13 cellular contexts compared by ENCODE assay signal in the genomic region with DNA sequence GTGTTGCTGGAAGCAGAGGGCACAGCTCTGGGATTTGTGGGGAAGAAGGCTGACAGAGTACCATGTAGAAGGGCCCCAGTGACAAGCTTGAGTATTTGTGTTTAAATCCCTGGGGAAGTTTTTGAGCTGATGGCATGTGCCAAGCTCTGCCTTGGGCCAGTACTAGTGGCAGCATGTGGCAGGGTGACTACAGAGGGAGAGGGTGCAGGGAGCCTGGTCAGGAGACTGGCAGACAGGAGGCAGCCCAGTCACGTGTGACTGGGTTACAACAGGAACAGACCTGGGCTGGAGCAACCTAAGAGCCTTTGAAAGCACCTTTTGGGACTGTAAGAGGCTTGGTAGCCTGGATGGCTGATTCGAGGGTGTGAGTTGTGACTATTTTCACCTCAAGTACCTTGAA.
DNase-seq lines count a peak whose midpoint lies in the region; ATAC-seq lines count a peak whose summit lies in the region.
"Had no signal": no experiment of that assay in that cellular context is flagged by ENCODE, and none has a peak within 500 bp of the region (broad histone marks: within the 10 kb centered on the region; RNA-seq: fewer than 3 reads in every experiment).

No MANE protein-coding gene starts in this region.

- H3K4me2 ChIP-seq in neuronal stem cell (ENCODE audit: insufficient read depth, low read length, poor library complexity, severe bottlenecking) = no peak overlapping the region

- H3K79me1 ChIP-seq in neuronal stem cell (ENCODE audit: low read depth, low read length) = no peaks in the 10 kb centered on the region

- no peaks in the 10 kb centered on the region for H3K27me3 ChIP-seq in neuronal stem cell (ENCODE audit: control insufficient read depth in 3 of 3, insufficient read depth in 3 of 3, low read depth in 1 of 3, low read length in 3 of 3)

- H2AK5ac ChIP-seq in neuronal stem cell (ENCODE audit: low read depth, low read length) = no peak overlapping the region

- no peak overlapping the region for H4K91ac ChIP-seq in neuronal stem cell (ENCODE audit: low read depth, low read length, poor library complexity)

- no peak overlapping the region for H3K9ac ChIP-seq in neuronal stem cell (ENCODE audit: low read depth, low read length, poor library complexity)

- H2BK120ac ChIP-seq in neuronal stem cell (ENCODE audit: low read depth, low read length) = no peak overlapping the region

- intact Hi-C loops in left ventricle myocardium superior (cut with micrococcal nuclease) = no loop called here
- intact Hi-C loops in cardiac septum (cut with DNase I) = no loop called here

- H3K4me1 ChIP-seq in neuronal stem cell (ENCODE audit: control insufficient read depth in 2 of 2, insufficient read depth in 1 of 2, low read depth in 1 of 2, low read length in 2 of 2) = peaks cover 11 to 19% of the 10 kb centered on the region in 2 donors
- H3K4me1 ChIP-seq: HAP-1 had no signal

- no peak overlapping the region for H2BK12ac ChIP-seq in neuronal stem cell (ENCODE audit: low read length)

- DNase-seq in DMS79 (lab: John Stamatoyannopoulos, UW) (peak; percentile 31), DMS79 treated with DMSO at 0.1 percent for 48 hours (lab: John Stamatoyannopoulos, UW) (no peak), left ventricle myocardium superior (peak; percentile 47), cardiac septum (ENCODE audit: low spot score) (no peak), neuronal stem cell (ENCODE audit: low spot score) (no peak), islet precursor cell (no peak), DMS 273 treated with DMSO at 0.1 percent for 48 hours (lab: John Stamatoyannopoulos, UW) (no peak)
- DNase-seq: CD4-positive, CD25-positive, alpha-beta regulatory T cell; EL; GDM1 had no signal

- H2BK5ac ChIP-seq in neuronal stem cell (ENCODE audit: low read length) = no peak overlapping the region

- no peak overlapping the region for H4K8ac ChIP-seq in neuronal stem cell (ENCODE audit: low read depth, low read length)

- H3K4me3 ChIP-seq in neuronal stem cell (ENCODE audit: low read length in 2 of 2) = no peak overlapping the region
- H3K4me3 ChIP-seq: HAP-1 had no signal

- H2BK15ac ChIP-seq in neuronal stem cell (ENCODE audit: low read length) = no peak overlapping the region

- no peaks in the 10 kb centered on the region for H3K36me3 ChIP-seq in neuronal stem cell (replicated peaks in 1 of 2; ENCODE audit: control insufficient read depth in 2 of 2, insufficient read depth in 2 of 2, low read length in 2 of 2)
- H3K36me3 ChIP-seq: HAP-1 had no signal

- no peak overlapping the region for H3K4ac ChIP-seq in neuronal stem cell (ENCODE audit: low read length)

- no peaks in the 10 kb centered on the region for H3K9me3 ChIP-seq in neuronal stem cell (replicated peaks in 1 of 2; ENCODE audit: control insufficient read depth in 2 of 2, insufficient read depth in 1 of 2, low read depth in 1 of 2, low read length in 2 of 2)
- H3K9me3 ChIP-seq: HAP-1 had no signal

- H3K27ac ChIP-seq in neuronal stem cell (replicated peaks; ENCODE audit: low read length) = no peak overlapping the region
- H3K27ac ChIP-seq: 22Rv1 had no signal

- H3K18ac ChIP-seq in neuronal stem cell (ENCODE audit: low read length) = no peak overlapping the region

- peak overlapping the region; percentile 23 for H3K14ac ChIP-seq in neuronal stem cell (ENCODE audit: low read length)

- no peak overlapping the region for H2AFZ ChIP-seq in neuronal stem cell (ENCODE audit: low read length)

- no CpG with 5 or more reads among the region's 2 CpGs for WGBS in neuronal stem cell (ENCODE audit: extremely low coverage in 2 of 2, insufficient read length in 2 of 2, insufficient replicate concordance in 1 of 2), 2 donors

- no peak overlapping the region for H3K23ac ChIP-seq in neuronal stem cell (ENCODE audit: low read depth, low read length, poor library complexity)

- ATAC-seq in left ventricle myocardium superior = peak; percentile 13
- ATAC-seq: HepG2 had no signal

Comparison
In these comparisons a context has a peak if more than half of its experiments do, and no peak if none do; other contexts are left out.
1. DNase-seq: peak in DMS79 (single experiment) and left ventricle myocardium superior (single experiment); none in DMS79 treated with DMSO at 0.1 percent for 48 hours (single experiment), cardiac septum (single experiment), neuronal stem cell (single experiment), islet precursor cell (single experiment) and DMS 273 treated with DMSO at 0.1 percent for 48 hours (single experiment).